In genomic region chr15:31555022-31555421, GRCh38 we compare ENCODE assay signal across 17 cellular contexts.
A peak's percentile ranks its signal among the peaks of the same experiment; 100 is the strongest.
DNase-seq lines count a peak whose midpoint lies in the region; ATAC-seq and TF ChIP-seq lines count a peak whose summit lies in the region.
"Had no signal": no experiment of that assay in that cellular context is flagged by ENCODE, and none has a peak within 500 bp of the region (broad histone marks: within the 10 kb centered on the region; RNA-seq: fewer than 3 reads in every experiment).

No MANE protein-coding gene starts in this region.

- no peak overlapping the region for H3K4me2 ChIP-seq in mammary epithelial cell (ENCODE audit: insufficient read depth, low read depth, low read length)
- H3K4me2 ChIP-seq in IMR-90 (ENCODE audit: low read depth, low read length) = no peak overlapping the region
- H3K4me2 ChIP-seq: GM23338 had no signal

- no peaks in the 10 kb centered on the region for H3K79me2 ChIP-seq in mammary epithelial cell (ENCODE audit: insufficient read depth, low read length)

- H3K9ac ChIP-seq in mammary epithelial cell (ENCODE audit: insufficient read depth, low read length) (no peak overlapping the region), IMR-90 (ENCODE audit: low read depth, low read length) (no peak overlapping the region), skeletal muscle tissue (ENCODE audit: low read depth in 1 of 3, low read length in 3 of 3) (no peak overlapping the region)

- no peaks in the 10 kb centered on the region for H3K36me3 Mint-ChIP-seq in activated naive CD8-positive, alpha-beta T cell treated with anti-CD3 and anti-CD28 coated beads, Interleukin-2, amount 50 U/mL, for 24 hours (ENCODE audit: low read depth)
- H3K36me3 Mint-ChIP-seq: CD14-positive monocyte; CD8-positive, alpha-beta T cell had no signal

- H3K4me1 Mint-ChIP-seq in activated naive CD8-positive, alpha-beta T cell treated with anti-CD3 and anti-CD28 coated beads, Interleukin-2, amount 50 U/mL, for 24 hours = peaks cover 12% of the 10 kb centered on the region
- H3K4me1 Mint-ChIP-seq: CD14-positive monocyte had no signal

- H4K91ac ChIP-seq in IMR-90 (ENCODE audit: insufficient read depth, low read depth, low read length) = peak overlapping the region; percentile 76; the same call in 1 of the 2 replicates

- H2BK15ac ChIP-seq in IMR-90 (ENCODE audit: low read depth, low read length) = no peak overlapping the region; the same call in 2 of the 3 replicates

- no peaks in the 10 kb centered on the region for H4K20me1 ChIP-seq in mammary epithelial cell (ENCODE audit: insufficient read depth, low read length)
- no peaks in the 10 kb centered on the region for H4K20me1 ChIP-seq in IMR-90 (ENCODE audit: insufficient read depth, low read length)

- H3K9me3 Mint-ChIP-seq in activated naive CD8-positive, alpha-beta T cell treated with anti-CD3 and anti-CD28 coated beads, Interleukin-2, amount 50 U/mL, for 24 hours = no peaks in the 10 kb centered on the region
- H3K9me3 Mint-ChIP-seq: CD8-positive, alpha-beta T cell; GM23338 had no signal

- no peak overlapping the region for H2AFZ ChIP-seq in mammary epithelial cell (ENCODE audit: low read depth, low read length)
- peak overlapping the region; percentile 67 for H2AFZ ChIP-seq in IMR-90 (replicated peaks; ENCODE audit: low read length, poor library complexity)
- H2AFZ ChIP-seq: GM23338 had no signal

- H3K9me3 ChIP-seq in breast epithelium (no peaks in the 10 kb centered on the region), mammary epithelial cell (replicated peaks; ENCODE audit: insufficient read depth, low read length) (no peaks in the 10 kb centered on the region), IMR-90 (ENCODE audit: control insufficient read depth, insufficient read depth, low read length) (no peaks in the 10 kb centered on the region), right atrium auricular region (no peaks in the 10 kb centered on the region), skeletal muscle tissue (ENCODE audit: control insufficient read depth in 3 of 3, low read length in 3 of 3) (no peaks in the 10 kb centered on the region)

- no peak overlapping the region for H3K23ac ChIP-seq in IMR-90 (ENCODE audit: low read depth, low read length)

- WGBS in mammary epithelial cell (ENCODE audit: low coverage, missing lambda C conversion rate) = 94% methylated on average over 3 of the region's 3 CpGs
- no CpG with 5 or more reads among the region's 3 CpGs for WGBS in IMR-90 (ENCODE audit: extremely low coverage in 2 of 2, insufficient read length in 1 of 2), 2 experiments

- TF ChIP-seq POLR2A in breast epithelium (IDR thresholded peaks at IDR 0.05) = no peak
- TF ChIP-seq POLR2A in IMR-90 (IDR thresholded peaks at IDR 0.05; ENCODE audit: low read depth, low read length) = no peak

- H2BK20ac ChIP-seq in IMR-90 (ENCODE audit: low read depth, low read length) = peak overlapping the region; percentile 88; the same call in 1 of the 2 replicates

- H2BK5ac ChIP-seq in IMR-90 (ENCODE audit: low read depth, low read length, poor library complexity, severe bottlenecking) = peak overlapping the region; percentile 36

- no peaks in the 10 kb centered on the region for H3K79me1 ChIP-seq in IMR-90 (ENCODE audit: low read depth in 1 of 2, low read length in 2 of 2)

- no peak for ATAC-seq in IMR-90 (ENCODE audit: low read depth)
- no peak for ATAC-seq in activated naive CD8-positive, alpha-beta T cell treated with anti-CD3 and anti-CD28 coated beads, Interleukin-2, amount 50 U/mL, for 24 hours
- ATAC-seq: CD8-positive, alpha-beta T cell; GM23338 had no signal

- intact Hi-C loops in breast epithelium (cut with DNase I; ENCODE audit: low total_unique reads) = no loop called here
- intact Hi-C loops in mammary epithelial cell (cut with micrococcal nuclease) = no loop called here
- intact Hi-C loops in IMR-90 (cut with micrococcal nuclease) = no loop called here

- dilution Hi-C loops in mammary epithelial cell (cut with HindIII; ENCODE audit: low sequenced_read_pairs) (no loop called here), IMR-90 (cut with HindIII; ENCODE audit: low sequenced_read_pairs, unreplicated experiment) (no loop called here)

- H3K36me3 ChIP-seq in breast epithelium = no peaks in the 10 kb centered on the region
- H3K36me3 ChIP-seq in mammary epithelial cell (ENCODE audit: insufficient read depth, low read length) = no peaks in the 10 kb centered on the region
- H3K36me3 ChIP-seq in IMR-90 (ENCODE audit: control insufficient read depth, insufficient read depth, low read length) = no peaks in the 10 kb centered on the region
- H3K36me3 ChIP-seq in right atrium auricular region = no peaks in the 10 kb centered on the region
- H3K36me3 ChIP-seq in skeletal muscle tissue (ENCODE audit: control insufficient read depth in 3 of 3, insufficient read depth in 3 of 3, low read length in 3 of 3) = peaks cover 0 to 3% (median 0%) of the 10 kb centered on the region in 3 donors

- DNase-seq in breast epithelium (ENCODE audit: low spot score in 2 of 2) (no peak), mammary epithelial cell (no peak), IMR-90 (no peak), right atrium auricular region (ENCODE audit: low spot score) (no peak), ureter (ENCODE audit: low spot score) (no peak)
- DNase-seq in activated naive CD8-positive, alpha-beta T cell treated with anti-CD3 and anti-CD28 coated beads, Interleukin-2, amount 50 U/mL, for 24 hours = no peak
- no peak for DNase-seq in activated effector memory CD4-positive, alpha-beta T cell treated with anti-CD3 and anti-CD28 coated beads, Interleukin-2, amount 50 U/mL, for 16 hours
- DNase-seq: CD8-positive, alpha-beta T cell; COR-L47; DMS153; DMS79 treated with DMSO at 0.1 percent for 48 hours; H7 had no signal

- H3K56ac ChIP-seq in IMR-90 (ENCODE audit: extremely low read depth, insufficient read depth, low read length) = no peak overlapping the region

- no peak overlapping the region for H3K14ac ChIP-seq in IMR-90 (replicated peaks; ENCODE audit: low read depth, low read length)

- H3K18ac ChIP-seq in IMR-90 (ENCODE audit: low read depth, low read length) = no peak overlapping the region

- no peak overlapping the region for H3K4me3 ChIP-seq in breast epithelium
- H3K4me3 ChIP-seq in mammary epithelial cell (replicated peaks in 1 of 3; ENCODE audit: insufficient read depth in 1 of 3, low read depth in 2 of 3, low read length in 3 of 3) = no peak overlapping the region
- no peak overlapping the region for H3K4me3 ChIP-seq in IMR-90 (ENCODE audit: insufficient read depth, low read depth, low read length)
- no peak overlapping the region for H3K4me3 ChIP-seq in right atrium auricular region
- H3K4me3 ChIP-seq in skeletal muscle tissue (ENCODE audit: low read length in 3 of 3) = no peak overlapping the region
- H3K4me3 ChIP-seq: GM23338 had no signal

- peak overlapping the region; percentile 90; the same call in 1 of the 2 replicates for H2AK5ac ChIP-seq in IMR-90 (ENCODE audit: low read depth, low read length)

- POLR2A ChIA-PET in IMR-90 (lab: Charles Lee; ENCODE audit: unreplicated experiment) = no interaction called here

- H3K4ac ChIP-seq in IMR-90 (ENCODE audit: low read depth, low read length) = peak overlapping the region; percentile 66; the same call in 1 of the 2 replicates

- no peaks in the 10 kb centered on the region for H3K4me1 ChIP-seq in breast epithelium
- no peaks in the 10 kb centered on the region for H3K4me1 ChIP-seq in mammary epithelial cell (ENCODE audit: insufficient read depth, low read length)
- H3K4me1 ChIP-seq in IMR-90 (ENCODE audit: control insufficient read depth, insufficient read depth, low read length) = peaks cover 8% of the 10 kb centered on the region
- peaks cover 0 to 9% of the 10 kb centered on the region in 2 donors for H3K4me1 ChIP-seq in right atrium auricular region
- peaks cover 3 to 9% (median 6%) of the 10 kb centered on the region in 3 donors for H3K4me1 ChIP-seq in skeletal muscle tissue (ENCODE audit: control insufficient read depth in 3 of 3, insufficient read depth in 3 of 3, low read length in 3 of 3)

- H2BK120ac ChIP-seq in IMR-90 (ENCODE audit: low read depth, low read length) = peak overlapping the region; percentile 77

- H4K5ac ChIP-seq in IMR-90 (ENCODE audit: low read depth, low read length) = no peak overlapping the region

- H3K27me3 ChIP-seq in breast epithelium (no peaks in the 10 kb centered on the region), mammary epithelial cell (ENCODE audit: insufficient read depth, low read length) (no peaks in the 10 kb centered on the region), IMR-90 (ENCODE audit: control insufficient read depth, insufficient read depth, low read length) (no peaks in the 10 kb centered on the region), right atrium auricular region (no peaks in the 10 kb centered on the region), skeletal muscle tissue (ENCODE audit: control insufficient read depth in 3 of 3, insufficient read depth in 3 of 3, low read length in 3 of 3) (no peaks in the 10 kb centered on the region)

- peak overlapping the region; percentile 19 to 72 for H3K27ac ChIP-seq in breast epithelium
- no peak overlapping the region for H3K27ac ChIP-seq in mammary epithelial cell (ENCODE audit: insufficient read depth, low read depth, low read length)
- no peak overlapping the region for H3K27ac ChIP-seq in IMR-90 (ENCODE audit: insufficient read depth, low read length)
- peak overlapping the region; percentile 46 to 59 for H3K27ac ChIP-seq in right atrium auricular region
- H3K27ac ChIP-seq in skeletal muscle tissue (ENCODE audit: low read depth, low read length) = peak overlapping the region; percentile 18
- H3K27ac ChIP-seq: 22Rv1, HL-60 had no signal

- CTCF ChIA-PET in mammary epithelial cell (lab: Charles Lee; ENCODE audit: low non-redundant PET) (no interaction called here), IMR-90 (lab: Yijun Ruan, JAX) (no interaction called here)

- peak overlapping the region; percentile 51 for H2AK9ac ChIP-seq in IMR-90 (replicated peaks; ENCODE audit: low read depth, low read length, poor library complexity)

- BruUV-seq in mammary epithelial cell (replicated peaks; lab: Mats Ljungman, UMichigan) (no TSS peak), IMR-90 (replicated peaks; lab: Mats Ljungman, UMichigan) (no TSS peak)

- no peak for TF ChIP-seq RAD21 in IMR-90 (IDR thresholded peaks at IDR 0.05; ENCODE audit: low read length)

- no peak overlapping the region for H3K4me3 Mint-ChIP-seq in activated naive CD8-positive, alpha-beta T cell treated with anti-CD3 and anti-CD28 coated beads, Interleukin-2, amount 50 U/mL, for 24 hours
- H3K4me3 Mint-ChIP-seq: CD14-positive monocyte; CD8-positive, alpha-beta T cell; GM23338 had no signal

- H3K9me1 ChIP-seq in IMR-90 (ENCODE audit: insufficient read depth, low read length) = peaks cover 3% of the 10 kb centered on the region; the same call in 1 of the 2 replicates

- H4K8ac ChIP-seq in IMR-90 (ENCODE audit: low read depth in 2 of 2, low read length in 2 of 2) = peak overlapping the region in 1 of 2 experiments; percentile 70; a peak in 1 of 4 replicates

- H3K27ac Mint-ChIP-seq in activated naive CD8-positive, alpha-beta T cell treated with anti-CD3 and anti-CD28 coated beads, Interleukin-2, amount 50 U/mL, for 24 hours = no peak overlapping the region
- H3K27ac Mint-ChIP-seq: CD14-positive monocyte; CD8-positive, alpha-beta T cell; GM23338 had no signal

- H3K27me3 Mint-ChIP-seq in activated naive CD8-positive, alpha-beta T cell treated with anti-CD3 and anti-CD28 coated beads, Interleukin-2, amount 50 U/mL, for 24 hours = peaks cover 5% of the 10 kb centered on the region

- in situ Hi-C loops in mammary epithelial cell (cut with MboI; ENCODE audit: low sequenced_read_pairs in 2 of 2) (no loop called here), IMR-90 (cut with MboI; ENCODE audit: low sequenced_read_pairs) (no loop called here)

- TF ChIP-seq CTCF in breast epithelium (IDR thresholded peaks at IDR 0.05) (no peak), mammary epithelial cell (conservative IDR thresholded peaks at IDR 0.05 in 1 of 2, IDR thresholded peaks at IDR 0.05 in 1 of 2; ENCODE audit: extremely low read depth in 1 of 2, insufficient read depth in 1 of 2, low read depth in 1 of 2, low read length in 2 of 2) (no peak), IMR-90 (conservative IDR thresholded peaks at IDR 0.05; ENCODE audit: low read depth, low read length) (no peak), right atrium auricular region (IDR thresholded peaks at IDR 0.05) (no peak)

Comparison
In these comparisons a context has a peak if more than half of its experiments do, and no peak if none do; other contexts are left out.
1. H3K27ac ChIP-seq: peak in breast epithelium (2 of 2), right atrium auricular region (2 of 2) and skeletal muscle tissue (single experiment); none in mammary epithelial cell (single experiment) and IMR-90 (single experiment).